In genomic region chr7:151342811-151343210, GRCh38 we compare ENCODE assay signal across 9 cellular contexts. TPM values are rescaled to one million over a fixed set of nuclear protein-coding genes. Genes with fewer than 3 reads are reported as not detected.
A peak's percentile ranks its signal among the peaks of the same experiment; 100 is the strongest.
DNase-seq lines count a peak whose midpoint lies in the region; ATAC-seq and TF ChIP-seq lines count a peak whose summit lies in the region.
"Had no signal": no experiment of that assay in that cellular context is flagged by ENCODE, and none has a peak within 500 bp of the region (broad histone marks: within the 10 kb centered on the region; RNA-seq: fewer than 3 reads in every experiment).

No MANE protein-coding gene starts in this region.

- peak overlapping the region; percentile 96 for H3K4me3 ChIP-seq in CD4-positive, CD25-positive, alpha-beta regulatory T cell (ENCODE audit: low read depth, low read length)
- H3K4me3 ChIP-seq in cardiac fibroblast (replicated peaks in 1 of 2; ENCODE audit: low read depth in 2 of 2, low read length in 2 of 2) (peak overlapping the region; percentile 58 to 82), neural progenitor cell (peak overlapping the region; percentile 80)

- H3K27ac Mint-ChIP-seq in CD4-positive, CD25-positive, alpha-beta regulatory T cell = peak overlapping the region; percentile 11 to 75 (median 53)
- no peak overlapping the region for H3K27ac Mint-ChIP-seq in neural progenitor cell

- H3K27ac ChIP-seq in CD4-positive, CD25-positive, alpha-beta regulatory T cell (ENCODE audit: insufficient read depth, low read length, poor library complexity, severe bottlenecking) = peak overlapping the region; percentile 91
- H3K27ac ChIP-seq in KOPT-K1 (ENCODE audit: low read depth, low read length, poor library complexity, severe bottlenecking) (peak overlapping the region; percentile 69), neural progenitor cell (no peak overlapping the region), caudate nucleus (ENCODE audit: low read depth, low read length) (no peak overlapping the region)

- H3K4me3 Mint-ChIP-seq in CD4-positive, CD25-positive, alpha-beta regulatory T cell = peak overlapping the region; percentile 88 to 98 (median 92)
- H3K4me3 Mint-ChIP-seq in neural progenitor cell = peak overlapping the region; percentile 87

- TF ChIP-seq CTCF in cardiac fibroblast (IDR thresholded peaks at IDR 0.05; ENCODE audit: low read depth, low read length) (no peak), neural progenitor cell (IDR thresholded peaks at IDR 0.05) (no peak)

- no peaks in the 10 kb centered on the region for H4K20me1 ChIP-seq in neural progenitor cell (ENCODE audit: low read depth)

- H3K9ac ChIP-seq in neural progenitor cell = peak overlapping the region; percentile 69

- peaks cover 30% of the 10 kb centered on the region for H3K36me3 ChIP-seq in CD4-positive, CD25-positive, alpha-beta regulatory T cell (ENCODE audit: control insufficient read depth, insufficient read depth, low read length)
- peaks cover 30% of the 10 kb centered on the region for H3K36me3 ChIP-seq in KOPT-K1 (ENCODE audit: insufficient read depth, low read length)
- H3K36me3 ChIP-seq in neural progenitor cell = no peaks in the 10 kb centered on the region

- no peaks in the 10 kb centered on the region for H3K9me3 ChIP-seq in CD4-positive, CD25-positive, alpha-beta regulatory T cell (ENCODE audit: control insufficient read depth in 2 of 2, low read length in 2 of 2)
- H3K9me3 ChIP-seq in KOPT-K1 (ENCODE audit: insufficient read depth, low read length, poor library complexity, severe bottlenecking) (peaks cover 6% of the 10 kb centered on the region), neural progenitor cell (ENCODE audit: low read depth) (peaks cover 4% of the 10 kb centered on the region)
- H3K9me3 ChIP-seq: testis had no signal

- peak overlapping the region; percentile 98 for H3K4me2 ChIP-seq in neural progenitor cell

- H3K9me3 Mint-ChIP-seq in CD4-positive, CD25-positive, alpha-beta regulatory T cell = peaks cover 0 to 8% (median 0%) of the 10 kb centered on the region in 7 donors
- peaks cover 3% of the 10 kb centered on the region for H3K9me3 Mint-ChIP-seq in neural progenitor cell

- H3K36me3 Mint-ChIP-seq in CD4-positive, CD25-positive, alpha-beta regulatory T cell = peaks cover 4% of the 10 kb centered on the region
- no peaks in the 10 kb centered on the region for H3K36me3 Mint-ChIP-seq in neural progenitor cell

- peaks cover 27% of the 10 kb centered on the region for H3K4me1 ChIP-seq in CD4-positive, CD25-positive, alpha-beta regulatory T cell (ENCODE audit: control insufficient read depth, insufficient read depth, low read length, poor library complexity, severe bottlenecking)
- peaks cover 8% of the 10 kb centered on the region for H3K4me1 ChIP-seq in neural progenitor cell

- H3K79me2 ChIP-seq in neural progenitor cell (ENCODE audit: low read depth) = peaks cover 29% of the 10 kb centered on the region

- H2AFZ ChIP-seq in neural progenitor cell (replicated peaks) = no peak overlapping the region

- peaks cover 5% of the 10 kb centered on the region for H3K27me3 Mint-ChIP-seq in CD4-positive, CD25-positive, alpha-beta regulatory T cell
- no peaks in the 10 kb centered on the region for H3K27me3 Mint-ChIP-seq in neural progenitor cell (ENCODE audit: insufficient read depth, low read depth)

- H3K27me3 ChIP-seq in CD4-positive, CD25-positive, alpha-beta regulatory T cell (ENCODE audit: control insufficient read depth, insufficient read depth, low read length) = no peaks in the 10 kb centered on the region
- no peaks in the 10 kb centered on the region for H3K27me3 ChIP-seq in neural progenitor cell
- H3K27me3 ChIP-seq: testis had no signal

- ATAC-seq in CD4-positive, CD25-positive, alpha-beta regulatory T cell (ENCODE audit: low read depth in 2 of 2) = no peak
- ATAC-seq in HG02938 (IDR thresholded peaks at IDR 0.05; ENCODE audit: unreplicated experiment) = no peak
- ATAC-seq in GM18520 (IDR thresholded peaks at IDR 0.05; ENCODE audit: unreplicated experiment) = no peak

- peaks cover 21% of the 10 kb centered on the region for H3F3A ChIP-seq in neural progenitor cell (ENCODE audit: low read depth)

- DNase-seq in CD4-positive, CD25-positive, alpha-beta regulatory T cell = no peak
- DNase-seq in cardiac fibroblast (ENCODE audit: low read depth in 2 of 2) (no peak), neural progenitor cell (ENCODE audit: low spot score) (no peak), caudate nucleus (lab: John Stamatoyannopoulos, UW) (no peak)
- no peak for DNase-seq in stimulated activated CD8-positive, alpha-beta memory T cell treated with anti-CD3 and anti-CD28 coated beads, Interleukin-4, amount 100 ng/mL, for 48 hours
- DNase-seq: testis had no signal

- H3K4me1 Mint-ChIP-seq in CD4-positive, CD25-positive, alpha-beta regulatory T cell = peaks cover 20 to 43% (median 28%) of the 10 kb centered on the region in 4 donors
- peaks cover 7% of the 10 kb centered on the region for H3K4me1 Mint-ChIP-seq in neural progenitor cell

RNA-seq across cellular contexts. Expression of gene NUB1, which starts 1.2 kb away (rescaled TPM):
- 65.2 TPM for total RNA-seq in CD4-positive, CD25-positive, alpha-beta regulatory T cell
- polyA plus RNA-seq in CD4-positive, CD25-positive, alpha-beta regulatory T cell = 10 to 100 TPM; 51.0 to 65.0 (median 52.8) TPM
- 56.3 and 61.7 TPM in 2 replicates for total RNA-seq in neural progenitor cell (ENCODE audit: low replicate concordance)

Comparison
In these comparisons a context has a peak if more than half of its experiments do, and no peak if none do; other contexts are left out.
1. H3K27ac ChIP-seq: peak in CD4-positive, CD25-positive, alpha-beta regulatory T cell (single experiment) and KOPT-K1 (single experiment); none in neural progenitor cell (single experiment) and caudate nucleus (single experiment).
2. Peak in every context shown above with its lines, with median percentiles within 50 percentile points of each other: H3K4me3 ChIP-seq.